In the genomic region with DNA sequence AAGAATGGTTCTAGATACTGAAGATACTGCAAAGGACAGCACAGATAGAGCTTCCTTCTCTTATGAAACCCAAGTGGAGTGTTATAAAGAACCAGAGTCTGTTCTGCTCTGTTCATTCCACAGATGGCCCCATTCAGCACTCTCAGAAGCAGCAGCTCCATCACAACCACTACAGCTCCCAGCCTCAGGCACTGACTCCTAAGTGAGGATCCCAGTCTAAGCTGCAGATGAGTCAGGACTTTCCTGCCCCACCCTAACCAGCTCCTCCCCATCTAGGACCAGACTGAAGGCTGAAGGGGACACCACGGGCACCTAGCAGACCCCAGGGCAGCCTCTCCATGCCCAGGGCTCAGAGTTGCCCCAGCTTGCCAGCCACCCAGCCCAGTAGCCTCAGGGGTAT, we compare ENCODE assay signal across 26 cellular contexts.
"Had no signal": no experiment of that assay in that cellular context is flagged by ENCODE, and none has a peak within 500 bp of the region (broad histone marks: within the 10 kb centered on the region; RNA-seq: fewer than 3 reads in every experiment).

No MANE protein-coding gene starts in this region.

- H3K9me3 Mint-ChIP-seq: activated CD4-positive, alpha-beta memory T cell treated with anti-CD3 and anti-CD28 coated beads for 36 hours; activated naive CD4-positive, alpha-beta T cell treated with anti-CD3 and anti-CD28 coated beads for 36 hours; activated T-helper 1 cell treated with anti-CD3 and anti-CD28 coated beads, Interleukin-12 subunit alpha, Interleukin-12 subunit beta, Interleukin-2, Interleukin-4 antibody, amounts not matched to agents 30 ng/mL and 10 ng/mL and 1 ng/mL, durations not matched to agents 14 hours and 24 hours and 36 hours; natural killer cell; neural progenitor cell; stimulated activated naive B cell treated with anti-CD40 and anti-IgM and Interleukin-4, amounts not matched to agents 10 μg/mL and 1 μg/mL and 100 μg/mL, for 72 hours had no signal

- H3K4me3 ChIP-seq: esophagus muscularis mucosa, heart right ventricle, left lung, lower lobe of right lung, neural progenitor cell, right atrium auricular region, smooth muscle cell, tibial nerve had no signal

- H3K27ac Mint-ChIP-seq: activated CD4-positive, alpha-beta memory T cell treated with anti-CD3 and anti-CD28 coated beads for 36 hours; activated naive CD4-positive, alpha-beta T cell treated with anti-CD3 and anti-CD28 coated beads for 36 hours; activated T-helper 1 cell treated with anti-CD3 and anti-CD28 coated beads, Interleukin-12 subunit alpha, Interleukin-12 subunit beta, Interleukin-2, Interleukin-4 antibody, amounts not matched to agents 30 ng/mL and 10 ng/mL and 1 ng/mL, durations not matched to agents 14 hours and 24 hours and 36 hours; natural killer cell; neural progenitor cell; stimulated activated naive B cell treated with anti-CD40 and anti-IgM and Interleukin-4, amounts not matched to agents 10 μg/mL and 1 μg/mL and 100 μg/mL, for 72 hours had no signal

- DNase-seq: activated CD4-positive, alpha-beta memory T cell treated with anti-CD3 and anti-CD28 coated beads for 36 hours; activated CD4-positive, alpha-beta T cell treated with anti-CD3 and anti-CD28 coated beads for 48 hours; activated CD8-positive, alpha-beta memory T cell treated with anti-CD3 and anti-CD28 coated beads, Interleukin-2, amount 50 U/mL, for 4 hours; activated effector memory CD4-positive, alpha-beta T cell treated with anti-CD3 and anti-CD28 coated beads, Interleukin-2, amount 50 U/mL, for 16 hours; activated naive CD4-positive, alpha-beta T cell treated with anti-CD3 and anti-CD28 coated beads for 36 hours; activated T-cell treated with anti-CD3 and anti-CD28 coated beads, Interleukin-2, amount 50 U/mL, for 1 hour; amniotic stem cell; brain microvascular endothelial cell; central memory CD4-positive, alpha-beta T cell; foreskin melanocyte; heart right ventricle; left lung; lower lobe of right lung; mesendoderm; natural killer cell; stimulated activated CD4-positive, alpha-beta T cell treated with anti-CD3 and anti-CD28 coated beads, Interleukin-1b, Interleukin-23, amount 100 ng/mL, for 48 hours; stimulated activated CD4-positive, alpha-beta T cell treated with anti-CD3 and anti-CD28 coated beads, Interleukin-4, amount 100 ng/mL, for 4 hours; stimulated activated CD8-positive, alpha-beta memory T cell treated with anti-CD3 and anti-CD28 coated beads, Interleukin-4, amount 100 ng/mL, for 48 hours; stimulated activated naive B cell treated with anti-CD40 and anti-IgM and Interleukin-4, amounts not matched to agents 10 μg/mL and 1 μg/mL and 100 μg/mL, for 72 hours; T-helper 9 cell had no signal

- H3K4me1 Mint-ChIP-seq: natural killer cell; neural progenitor cell; stimulated activated naive B cell treated with anti-CD40 and anti-IgM and Interleukin-4, amounts not matched to agents 10 μg/mL and 1 μg/mL and 100 μg/mL, for 72 hours had no signal

- H3K36me3 Mint-ChIP-seq: activated CD4-positive, alpha-beta memory T cell treated with anti-CD3 and anti-CD28 coated beads for 36 hours; natural killer cell; neural progenitor cell; stimulated activated naive B cell treated with anti-CD40 and anti-IgM and Interleukin-4, amounts not matched to agents 10 μg/mL and 1 μg/mL and 100 μg/mL, for 72 hours had no signal

- H3K4me3 Mint-ChIP-seq: activated CD4-positive, alpha-beta memory T cell treated with anti-CD3 and anti-CD28 coated beads for 36 hours; activated naive CD4-positive, alpha-beta T cell treated with anti-CD3 and anti-CD28 coated beads for 36 hours; activated T-helper 1 cell treated with anti-CD3 and anti-CD28 coated beads, Interleukin-12 subunit alpha, Interleukin-12 subunit beta, Interleukin-2, Interleukin-4 antibody, amounts not matched to agents 30 ng/mL and 10 ng/mL and 1 ng/mL, durations not matched to agents 14 hours and 24 hours and 36 hours; natural killer cell; neural progenitor cell; stimulated activated naive B cell treated with anti-CD40 and anti-IgM and Interleukin-4, amounts not matched to agents 10 μg/mL and 1 μg/mL and 100 μg/mL, for 72 hours had no signal
